In the genomic region with DNA sequence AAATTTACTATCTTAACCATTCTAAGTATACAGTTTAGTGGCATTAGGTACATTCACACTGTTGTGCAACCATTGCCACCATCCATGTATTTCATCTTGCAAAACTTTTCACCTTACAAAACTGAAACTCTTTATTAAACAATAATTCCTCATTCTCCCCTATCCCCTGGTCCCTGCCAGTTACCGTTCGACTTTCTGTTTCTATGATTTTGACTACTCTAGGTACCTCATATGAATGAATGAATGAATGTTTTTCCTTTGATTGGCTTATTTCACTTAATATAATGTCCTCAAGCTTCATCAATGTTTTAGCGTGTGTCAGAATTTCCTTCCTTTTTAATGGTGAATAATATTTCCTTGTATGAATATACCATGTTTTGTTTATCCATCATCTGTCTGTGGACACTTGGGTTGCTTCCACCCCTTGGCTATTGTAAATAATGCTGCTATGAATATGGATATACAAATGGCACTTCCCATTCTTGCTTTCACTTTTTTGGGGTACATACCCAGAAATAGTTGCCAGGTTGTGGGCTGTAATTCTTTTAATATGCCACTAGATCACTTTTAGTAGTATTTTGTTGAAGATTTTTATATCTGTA, we compare ENCODE assay signal across 18 cellular contexts.
DNase-seq lines count a peak whose midpoint lies in the region; ATAC-seq, FAIRE-seq and TF ChIP-seq lines count a peak whose summit lies in the region.
"Had no signal": no experiment of that assay in that cellular context is flagged by ENCODE, and none has a peak within 500 bp of the region (broad histone marks: within the 10 kb centered on the region; RNA-seq: fewer than 3 reads in every experiment).

No MANE protein-coding gene starts in this region.

- no peaks in the 10 kb centered on the region for H3K9me3 ChIP-seq in body of pancreas

- no peaks in the 10 kb centered on the region for H3K36me3 ChIP-seq in body of pancreas (replicated peaks in 1 of 2; ENCODE audit: insufficient read depth in 1 of 2, low read depth in 2 of 2)

- peaks cover 8% of the 10 kb centered on the region for H3K36me3 Mint-ChIP-seq in natural killer cell treated with Interleukin-12 subunit alpha and Interleukin-12 subunit beta and Interleukin-15 and Interleukin-18, amount 100 ng/mL, for 72 hours
- peaks cover 13% of the 10 kb centered on the region for H3K36me3 Mint-ChIP-seq in natural killer cell
- peaks cover 19% of the 10 kb centered on the region for H3K36me3 Mint-ChIP-seq in activated T-helper 17 cell treated with anti-CD3 and anti-CD28 coated beads, Interleukin-2, amount 50 U/mL, for 72 hours (ENCODE audit: low read depth)

- no peaks in the 10 kb centered on the region for H3K9me3 Mint-ChIP-seq in natural killer cell treated with Interleukin-12 subunit alpha and Interleukin-12 subunit beta and Interleukin-15 and Interleukin-18, amount 100 ng/mL, for 72 hours
- no peaks in the 10 kb centered on the region for H3K9me3 Mint-ChIP-seq in natural killer cell
- no peaks in the 10 kb centered on the region for H3K9me3 Mint-ChIP-seq in activated T-helper 17 cell treated with anti-CD3 and anti-CD28 coated beads, Interleukin-2, amount 50 U/mL, for 72 hours
- no peaks in the 10 kb centered on the region for H3K9me3 Mint-ChIP-seq in stimulated activated naive CD8-positive, alpha-beta T cell treated with anti-CD3 and anti-CD28 coated beads, Interleukin-15, amount 100 ng/mL, for 72 hours
- H3K9me3 Mint-ChIP-seq: CD4-positive, alpha-beta T cell had no signal

- no peaks in the 10 kb centered on the region for H3K27me3 Mint-ChIP-seq in natural killer cell treated with Interleukin-12 subunit alpha and Interleukin-12 subunit beta and Interleukin-15 and Interleukin-18, amount 100 ng/mL, for 72 hours
- no peaks in the 10 kb centered on the region for H3K27me3 Mint-ChIP-seq in natural killer cell (ENCODE audit: low read depth in 2 of 2)
- no peaks in the 10 kb centered on the region for H3K27me3 Mint-ChIP-seq in activated T-helper 17 cell treated with anti-CD3 and anti-CD28 coated beads, Interleukin-2, amount 50 U/mL, for 72 hours
- H3K27me3 Mint-ChIP-seq in stimulated activated naive CD8-positive, alpha-beta T cell treated with anti-CD3 and anti-CD28 coated beads, Interleukin-15, amount 100 ng/mL, for 72 hours = no peaks in the 10 kb centered on the region
- H3K27me3 Mint-ChIP-seq: CD4-positive, alpha-beta T cell had no signal

- H3K27ac ChIP-seq in body of pancreas = no peak overlapping the region

- peak overlapping the region; percentile 64 for H3K4me3 Mint-ChIP-seq in natural killer cell treated with Interleukin-12 subunit alpha and Interleukin-12 subunit beta and Interleukin-15 and Interleukin-18, amount 100 ng/mL, for 72 hours
- no peak overlapping the region for H3K4me3 Mint-ChIP-seq in natural killer cell
- H3K4me3 Mint-ChIP-seq in activated T-helper 17 cell treated with anti-CD3 and anti-CD28 coated beads, Interleukin-2, amount 50 U/mL, for 72 hours = peak overlapping the region; percentile 22
- peak overlapping the region in 1 of 2 donors; percentile 17 for H3K4me3 Mint-ChIP-seq in stimulated activated naive CD8-positive, alpha-beta T cell treated with anti-CD3 and anti-CD28 coated beads, Interleukin-15, amount 100 ng/mL, for 72 hours
- H3K4me3 Mint-ChIP-seq: CD4-positive, alpha-beta T cell had no signal

- intact Hi-C loops in natural killer cell (cut with micrococcal nuclease) = no loop called here
- intact Hi-C loops in body of pancreas (cut with DNase I) = no loop called here

- TF ChIP-seq POLR2A in H54 (IDR thresholded peaks at IDR 0.05; ENCODE audit: low read depth, low read length) (no peak), body of pancreas (IDR thresholded peaks at IDR 0.05) (no peak)

- FAIRE-seq in H54 (lab: Jason Lieb, UNC) = no peak
- FAIRE-seq: RCC 7860 had no signal

- DNase-seq in natural killer cell treated with Interleukin-12 subunit alpha and Interleukin-12 subunit beta and Interleukin-15 and Interleukin-18, amount 100 ng/mL, for 72 hours (ENCODE audit: low spot score) = no peak
- DNase-seq in natural killer cell (no peak), NCI-H1417 treated with DMSO at 0.1 percent for 48 hours (lab: John Stamatoyannopoulos, UW) (no peak), H54 (ENCODE audit: insufficient read length, low spot score) (no peak), body of pancreas (no peak)
- DNase-seq in stimulated activated naive CD8-positive, alpha-beta T cell treated with anti-CD3 and anti-CD28 coated beads, Interleukin-15, amount 100 ng/mL, for 72 hours = no peak
- DNase-seq: ACHN; CD4-positive, alpha-beta T cell; DND-41; GDM1; NCI-H1105 treated with DMSO at 0.1 percent for 48 hours; NCI-H187 treated with DMSO at 0.1 percent for 48 hours; NCI-H446; SHP77 had no signal

- peaks cover 23 to 34% of the 10 kb centered on the region in 2 donors for H3K4me1 Mint-ChIP-seq in natural killer cell treated with Interleukin-12 subunit alpha and Interleukin-12 subunit beta and Interleukin-15 and Interleukin-18, amount 100 ng/mL, for 72 hours (ENCODE audit: low read depth in 2 of 2)
- H3K4me1 Mint-ChIP-seq in natural killer cell = peaks cover 38 to 43% of the 10 kb centered on the region in 2 donors
- peaks cover 24% of the 10 kb centered on the region for H3K4me1 Mint-ChIP-seq in activated T-helper 17 cell treated with anti-CD3 and anti-CD28 coated beads, Interleukin-2, amount 50 U/mL, for 72 hours
- peaks cover 39% of the 10 kb centered on the region for H3K4me1 Mint-ChIP-seq in stimulated activated naive CD8-positive, alpha-beta T cell treated with anti-CD3 and anti-CD28 coated beads, Interleukin-15, amount 100 ng/mL, for 72 hours

- 89 to 96% methylated on average over 3 of the region's 3 CpGs for WGBS in body of pancreas, 2 donors

- peak overlapping the region; percentile 52 to 55 for H3K27ac Mint-ChIP-seq in natural killer cell treated with Interleukin-12 subunit alpha and Interleukin-12 subunit beta and Interleukin-15 and Interleukin-18, amount 100 ng/mL, for 72 hours
- no peak overlapping the region for H3K27ac Mint-ChIP-seq in natural killer cell
- peak overlapping the region; percentile 56 for H3K27ac Mint-ChIP-seq in activated T-helper 17 cell treated with anti-CD3 and anti-CD28 coated beads, Interleukin-2, amount 50 U/mL, for 72 hours
- H3K27ac Mint-ChIP-seq in stimulated activated naive CD8-positive, alpha-beta T cell treated with anti-CD3 and anti-CD28 coated beads, Interleukin-15, amount 100 ng/mL, for 72 hours = no peak overlapping the region
- H3K27ac Mint-ChIP-seq: CD4-positive, alpha-beta T cell had no signal

- H3K4me1 ChIP-seq in body of pancreas = no peaks in the 10 kb centered on the region

- H3K27me3 ChIP-seq in body of pancreas = no peaks in the 10 kb centered on the region

- peak in 1 of 2 donors; percentile 36 for ATAC-seq in natural killer cell treated with Interleukin-12 subunit alpha and Interleukin-12 subunit beta and Interleukin-15 and Interleukin-18, amount 100 ng/mL, for 72 hours
- ATAC-seq in natural killer cell (no peak), HG03108 (IDR thresholded peaks at IDR 0.05; ENCODE audit: unreplicated experiment) (peak; percentile 25), body of pancreas (no peak)
- no peak for ATAC-seq in activated T-helper 17 cell treated with anti-CD3 and anti-CD28 coated beads, Interleukin-2, amount 50 U/mL, for 72 hours (replicated peaks)
- peak; percentile 20 for ATAC-seq in stimulated activated naive CD8-positive, alpha-beta T cell treated with anti-CD3 and anti-CD28 coated beads, Interleukin-15, amount 100 ng/mL, for 72 hours
- ATAC-seq: HCT116 had no signal

- TF ChIP-seq CTCF in natural killer cell (IDR thresholded peaks at IDR 0.05) (no peak), body of pancreas (IDR thresholded peaks at IDR 0.05) (no peak)

- H3K4me3 ChIP-seq in body of pancreas = no peak overlapping the region

Comparison
In these comparisons a context has a peak if more than half of its experiments do, and no peak if none do; other contexts are left out.
1. H3K27ac Mint-ChIP-seq: peak in natural killer cell treated with Interleukin-12 subunit alpha and Interleukin-12 subunit beta and Interleukin-15 and Interleukin-18, amount 100 ng/mL, for 72 hours (2 of 2) and activated T-helper 17 cell treated with anti-CD3 and anti-CD28 coated beads, Interleukin-2, amount 50 U/mL, for 72 hours (single experiment); none in natural killer cell (0 of 2) and stimulated activated naive CD8-positive, alpha-beta T cell treated with anti-CD3 and anti-CD28 coated beads, Interleukin-15, amount 100 ng/mL, for 72 hours (0 of 2).
2. ATAC-seq: peak in HG03108 (single experiment) and stimulated activated naive CD8-positive, alpha-beta T cell treated with anti-CD3 and anti-CD28 coated beads, Interleukin-15, amount 100 ng/mL, for 72 hours (single experiment); none in natural killer cell (0 of 3), activated T-helper 17 cell treated with anti-CD3 and anti-CD28 coated beads, Interleukin-2, amount 50 U/mL, for 72 hours (single experiment) and body of pancreas (single experiment).